28 cellular contexts compared by ENCODE assay signal in the genomic region with DNA sequence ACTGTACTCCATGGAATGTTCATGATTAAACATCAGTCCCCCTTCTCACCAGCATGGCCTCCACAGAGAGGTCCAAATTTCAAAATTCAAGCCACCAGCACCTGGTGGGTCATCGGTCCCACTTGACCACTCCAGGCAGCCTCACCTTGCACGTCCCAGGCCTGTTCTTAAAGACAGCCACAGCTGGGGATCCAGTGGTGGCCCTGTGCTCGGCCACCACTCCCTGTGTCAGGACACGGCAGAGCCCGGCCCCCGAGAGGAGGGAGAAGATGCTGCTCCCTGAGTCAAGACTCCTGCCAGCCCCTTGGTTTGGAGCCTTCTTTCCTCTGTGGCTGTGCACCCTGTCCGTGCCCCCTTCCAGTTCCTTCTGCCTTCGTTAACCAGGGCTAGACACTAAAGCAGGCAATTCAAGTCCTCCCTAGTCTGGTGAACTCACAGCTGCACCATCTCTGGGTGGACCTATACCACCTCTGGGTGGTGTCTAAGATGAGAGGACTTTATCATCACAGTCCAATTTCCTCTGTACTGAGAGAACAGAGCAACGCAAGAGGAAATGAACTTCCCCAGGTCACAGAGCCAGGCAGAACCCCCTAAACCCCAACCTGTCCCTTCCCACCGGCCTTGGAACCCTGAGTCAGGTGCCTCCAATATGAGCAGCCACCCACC.
"Had no signal": no experiment of that assay in that cellular context is flagged by ENCODE, and none has a peak within 500 bp of the region (broad histone marks: within the 10 kb centered on the region; RNA-seq: fewer than 3 reads in every experiment).

No MANE protein-coding gene starts in this region.

- ATAC-seq: activated CD4-positive, alpha-beta T cell treated with anti-CD3 and anti-CD28 coated beads for 36 hours; activated CD8-positive, alpha-beta memory T cell treated with anti-CD3 and anti-CD28 coated beads, Interleukin-2, amount 10 ng/mL, durations not matched to agents 7 days and 5 days; activated CD8-positive, alpha-beta T cell treated with anti-CD3 and anti-CD28 coated beads, Interleukin-2, amount 10 ng/mL, durations not matched to agents 7 days and 5 days; activated naive CD8-positive, alpha-beta T cell treated with anti-CD3 and anti-CD28 coated beads, Interleukin-2, amount 50 U/mL, for 24 hours; esophagus mucosa; foreskin keratinocyte; left lung; natural killer cell treated with Interleukin-12 subunit alpha and Interleukin-12 subunit beta and Interleukin-15 and Interleukin-18, amount 100 ng/mL, for 72 hours; pancreas; T-cell had no signal

- H3K4me3 Mint-ChIP-seq: activated CD4-positive, alpha-beta T cell treated with anti-CD3 and anti-CD28 coated beads for 36 hours; activated CD8-positive, alpha-beta memory T cell treated with anti-CD3 and anti-CD28 coated beads, Interleukin-2, amount 10 ng/mL, durations not matched to agents 7 days and 5 days; activated CD8-positive, alpha-beta T cell treated with anti-CD3 and anti-CD28 coated beads, Interleukin-2, amount 10 ng/mL, durations not matched to agents 7 days and 5 days; activated naive CD4-positive, alpha-beta T cell treated with anti-CD3 and anti-CD28 coated beads, Interleukin-2, amount 50 U/mL, for 24 hours; activated naive CD8-positive, alpha-beta T cell treated with anti-CD3 and anti-CD28 coated beads, Interleukin-2, amount 50 U/mL, for 24 hours; dendritic cell treated with granulocyte-macrophage colony-stimulating factor and Interleukin-4, amounts not matched to agents 40 ng/mL and 50 ng/mL, for 4 days; endodermal cell; natural killer cell treated with Interleukin-12 subunit alpha and Interleukin-12 subunit beta and Interleukin-15 and Interleukin-18, amount 100 ng/mL, for 72 hours had no signal

- FAIRE-seq: islet of Langerhans, pancreas had no signal

- H3K27ac Mint-ChIP-seq: activated CD4-positive, alpha-beta T cell treated with anti-CD3 and anti-CD28 coated beads for 36 hours; activated CD8-positive, alpha-beta memory T cell treated with anti-CD3 and anti-CD28 coated beads, Interleukin-2, amount 10 ng/mL, durations not matched to agents 7 days and 5 days; activated CD8-positive, alpha-beta T cell treated with anti-CD3 and anti-CD28 coated beads, Interleukin-2, amount 10 ng/mL, durations not matched to agents 7 days and 5 days; activated naive CD4-positive, alpha-beta T cell treated with anti-CD3 and anti-CD28 coated beads, Interleukin-2, amount 50 U/mL, for 24 hours; activated naive CD8-positive, alpha-beta T cell treated with anti-CD3 and anti-CD28 coated beads, Interleukin-2, amount 50 U/mL, for 24 hours; activated T-helper 2 cell treated with anti-CD3 and anti-CD28 coated beads, Interferon-gamma antibody, Interleukin-2, Interleukin-4, amounts not matched to agents 10 μg/mL and 5 μg/mL and 100 μg/mL, durations not matched to agents 14 hours and 24 hours and 36 hours; dendritic cell treated with granulocyte-macrophage colony-stimulating factor and Interleukin-4, amounts not matched to agents 40 ng/mL and 50 ng/mL, for 4 days; endodermal cell; natural killer cell treated with Interleukin-12 subunit alpha and Interleukin-12 subunit beta and Interleukin-15 and Interleukin-18, amount 100 ng/mL, for 72 hours; T-cell had no signal

- H3K36me3 Mint-ChIP-seq: activated CD8-positive, alpha-beta memory T cell treated with anti-CD3 and anti-CD28 coated beads, Interleukin-2, amount 10 ng/mL, durations not matched to agents 7 days and 5 days; activated naive CD4-positive, alpha-beta T cell treated with anti-CD3 and anti-CD28 coated beads, Interleukin-2, amount 50 U/mL, for 24 hours; natural killer cell treated with Interleukin-12 subunit alpha and Interleukin-12 subunit beta and Interleukin-15 and Interleukin-18, amount 100 ng/mL, for 72 hours; T-cell had no signal

- H3K4me1 Mint-ChIP-seq: activated CD4-positive, alpha-beta T cell treated with anti-CD3 and anti-CD28 coated beads for 36 hours; activated naive CD4-positive, alpha-beta T cell treated with anti-CD3 and anti-CD28 coated beads, Interleukin-2, amount 50 U/mL, for 24 hours; activated naive CD8-positive, alpha-beta T cell treated with anti-CD3 and anti-CD28 coated beads, Interleukin-2, amount 50 U/mL, for 24 hours had no signal

- H3K27me3 ChIP-seq: pancreas, right atrium auricular region had no signal

- DNase-seq: activated CD4-positive, alpha-beta T cell treated with anti-CD3 and anti-CD28 coated beads for 36 hours; activated CD4-positive, CD25-positive, alpha-beta regulatory T cell; activated CD8-positive, alpha-beta memory T cell treated with anti-CD3 and anti-CD28 coated beads, Interleukin-2, amount 10 ng/mL, durations not matched to agents 7 days and 5 days; activated CD8-positive, alpha-beta T cell treated with anti-CD3 and anti-CD28 coated beads, Interleukin-2, amount 10 ng/mL, durations not matched to agents 7 days and 5 days; activated naive CD8-positive, alpha-beta T cell treated with anti-CD3 and anti-CD28 coated beads, Interleukin-2, amount 50 U/mL, for 24 hours; activated T-cell treated with anti-CD3 and anti-CD28 coated beads, Interleukin-2, amount 50 U/mL, for 48 hours; amygdala; caudate nucleus; endodermal cell; foreskin keratinocyte; left lung; mesendoderm; pancreas; stimulated activated CD4-positive, alpha-beta T cell treated with anti-CD3 and anti-CD28 coated beads, Interleukin-1b, Interleukin-23, amount 100 ng/mL, for 48 hours; stimulated activated CD4-positive, alpha-beta T cell treated with anti-CD3 and anti-CD28 coated beads, Interleukin-4, amount 100 ng/mL, for 4 hours; stimulated activated CD8-positive, alpha-beta memory T cell treated with anti-CD3 and anti-CD28 coated beads, Interleukin-4, amount 100 ng/mL, for 48 hours; stimulated activated naive CD4-positive, alpha-beta T cell treated with Interleukin-2 at 50 U/mL for 16 hours; T-cell had no signal

- H3K4me1 ChIP-seq: foreskin keratinocyte, left lung, pancreas, right atrium auricular region, tibial nerve had no signal

- H3K27ac ChIP-seq: foreskin keratinocyte, left lung, pancreas, right atrium auricular region, tibial nerve had no signal

- H3K36me3 ChIP-seq: left lung, pancreas, right atrium auricular region, tibial nerve had no signal

- H3K4me3 ChIP-seq: left lung, lung, pancreas, right atrium auricular region, smooth muscle cell, tibial nerve had no signal

- H3K9me3 Mint-ChIP-seq: activated naive CD4-positive, alpha-beta T cell treated with anti-CD3 and anti-CD28 coated beads, Interleukin-2, amount 50 U/mL, for 24 hours; activated naive CD8-positive, alpha-beta T cell treated with anti-CD3 and anti-CD28 coated beads, Interleukin-2, amount 50 U/mL, for 24 hours; activated T-helper 2 cell treated with anti-CD3 and anti-CD28 coated beads, Interferon-gamma antibody, Interleukin-2, Interleukin-4, amounts not matched to agents 10 μg/mL and 5 μg/mL and 100 μg/mL, durations not matched to agents 14 hours and 24 hours and 36 hours; dendritic cell treated with granulocyte-macrophage colony-stimulating factor and Interleukin-4, amounts not matched to agents 40 ng/mL and 50 ng/mL, for 4 days; endodermal cell; natural killer cell treated with Interleukin-12 subunit alpha and Interleukin-12 subunit beta and Interleukin-15 and Interleukin-18, amount 100 ng/mL, for 72 hours; T-cell had no signal

- H3K27me3 Mint-ChIP-seq: activated CD4-positive, alpha-beta T cell treated with anti-CD3 and anti-CD28 coated beads for 36 hours had no signal

- H3K4me2 ChIP-seq: smooth muscle cell had no signal

- H3K9me3 ChIP-seq: left lung, pancreas, right atrium auricular region, tibial nerve had no signal
